ENCODE assay signal across 14 cellular contexts in genomic region chr18:79882522-79883241, GRCh38.
"Had no signal": no experiment of that assay in that cellular context is flagged by ENCODE, and none has a peak within 500 bp of the region (broad histone marks: within the 10 kb centered on the region; RNA-seq: fewer than 3 reads in every experiment).

No MANE protein-coding gene starts in this region.

- DNase-seq: activated CD8-positive, alpha-beta T cell treated with anti-CD3 and anti-CD28 coated beads, Interleukin-2, amount 10 ng/mL, durations not matched to agents 7 days and 5 days; activated naive CD4-positive, alpha-beta T cell treated with anti-CD3 and anti-CD28 coated beads for 36 hours; Right ventricle myocardium superior; stimulated activated CD4-positive, alpha-beta T cell treated with anti-CD3 and anti-CD28 coated beads, Interleukin-12 subunit alpha, Interleukin-12 subunit beta, amount 100 ng/mL, for 4 hours; stimulated activated naive B cell treated with anti-CD40 and anti-IgM and Interleukin-4, amounts not matched to agents 10 μg/mL and 1 μg/mL and 100 μg/mL, for 72 hours; substantia nigra; T-helper 1 cell had no signal

- H3K27ac Mint-ChIP-seq: activated CD8-positive, alpha-beta T cell treated with anti-CD3 and anti-CD28 coated beads, Interleukin-2, amount 10 ng/mL, durations not matched to agents 7 days and 5 days; activated naive CD4-positive, alpha-beta T cell treated with anti-CD3 and anti-CD28 coated beads for 36 hours; stimulated activated naive B cell treated with anti-CD40 and anti-IgM and Interleukin-4, amounts not matched to agents 10 μg/mL and 1 μg/mL and 100 μg/mL, for 72 hours; type B pancreatic cell had no signal

- ATAC-seq: activated CD8-positive, alpha-beta T cell treated with anti-CD3 and anti-CD28 coated beads, Interleukin-2, amount 10 ng/mL, durations not matched to agents 7 days and 5 days; stimulated activated naive B cell treated with anti-CD40 and anti-IgM and Interleukin-4, amounts not matched to agents 10 μg/mL and 1 μg/mL and 100 μg/mL, for 72 hours had no signal

- H3K36me3 Mint-ChIP-seq: stimulated activated naive B cell treated with anti-CD40 and anti-IgM and Interleukin-4, amounts not matched to agents 10 μg/mL and 1 μg/mL and 100 μg/mL, for 72 hours; type B pancreatic cell had no signal

- H3K9me3 Mint-ChIP-seq: activated naive CD4-positive, alpha-beta T cell treated with anti-CD3 and anti-CD28 coated beads for 36 hours; type B pancreatic cell had no signal

- H3K4me3 ChIP-seq: dorsolateral prefrontal cortex, hepatocyte, lung, ovary, SK-N-MC had no signal

- H3K4me3 Mint-ChIP-seq: activated CD8-positive, alpha-beta T cell treated with anti-CD3 and anti-CD28 coated beads, Interleukin-2, amount 10 ng/mL, durations not matched to agents 7 days and 5 days; activated naive CD4-positive, alpha-beta T cell treated with anti-CD3 and anti-CD28 coated beads for 36 hours; stimulated activated naive B cell treated with anti-CD40 and anti-IgM and Interleukin-4, amounts not matched to agents 10 μg/mL and 1 μg/mL and 100 μg/mL, for 72 hours; type B pancreatic cell had no signal

- H3K27ac ChIP-seq: hepatocyte, ovary, SK-N-MC, VCaP had no signal

- H3K4me1 Mint-ChIP-seq: stimulated activated naive B cell treated with anti-CD40 and anti-IgM and Interleukin-4, amounts not matched to agents 10 μg/mL and 1 μg/mL and 100 μg/mL, for 72 hours had no signal

- H3K27me3 Mint-ChIP-seq: stimulated activated naive B cell treated with anti-CD40 and anti-IgM and Interleukin-4, amounts not matched to agents 10 μg/mL and 1 μg/mL and 100 μg/mL, for 72 hours; type B pancreatic cell had no signal
